Comparison of ENCODE assay signal across 17 cellular contexts in the genomic region with DNA sequence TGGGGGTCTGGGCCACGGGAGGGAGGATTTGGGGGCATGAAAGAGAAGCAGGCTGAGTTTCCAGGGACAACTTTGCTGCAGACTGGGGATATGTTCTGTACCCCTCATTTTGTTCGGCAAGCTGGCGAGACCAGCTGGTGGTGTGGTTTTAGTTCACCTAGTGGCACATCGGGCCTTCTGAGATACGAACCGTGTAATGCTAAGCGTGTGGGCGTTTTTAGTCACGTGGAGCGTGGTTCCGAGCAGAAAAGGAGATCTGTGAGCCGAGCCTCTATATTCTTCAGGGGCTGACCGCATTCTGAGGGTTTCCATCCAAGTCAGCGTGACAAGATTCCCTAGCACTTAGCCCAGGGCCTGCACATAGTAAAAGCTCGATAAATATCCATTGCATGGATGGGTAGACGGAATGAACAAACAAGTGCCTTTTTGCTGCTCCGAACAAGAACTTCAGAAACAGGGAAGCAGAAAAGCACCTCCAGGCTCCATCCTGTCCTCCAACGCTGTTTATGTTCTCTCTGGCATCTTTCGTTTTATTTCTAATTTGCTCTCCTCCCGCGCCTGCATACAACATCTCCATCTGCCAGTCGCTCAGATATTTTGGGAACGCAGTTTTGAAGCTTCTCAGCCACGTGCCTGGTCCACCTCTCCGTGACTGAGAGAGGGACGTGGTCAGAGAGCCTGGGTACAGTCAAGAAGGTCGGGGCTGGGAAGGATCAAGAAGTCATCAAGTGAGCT. TPM values are rescaled to one million over a fixed set of nuclear protein-coding genes. Genes with fewer than 3 reads are reported as not detected.
DNase-seq lines count a peak whose midpoint lies in the region; ATAC-seq and TF ChIP-seq lines count a peak whose summit lies in the region.
"Had no signal": no experiment of that assay in that cellular context is flagged by ENCODE, and none has a peak within 500 bp of the region (broad histone marks: within the 10 kb centered on the region; RNA-seq: fewer than 3 reads in every experiment).

No MANE protein-coding gene starts in this region.

- H3K9me3 Mint-ChIP-seq in activated B cell treated with CpG ODN at 0.5 μM for 24 hours (no peaks in the 10 kb centered on the region), memory B cell (no peaks in the 10 kb centered on the region)
- H3K9me3 Mint-ChIP-seq in activated naive CD4-positive, alpha-beta T cell treated with anti-CD3 and anti-CD28 coated beads for 36 hours: no peaks in the 10 kb centered on the region
- H3K9me3 Mint-ChIP-seq: CD8-positive, alpha-beta memory T cell had no signal

- H3K4me3 Mint-ChIP-seq in activated B cell treated with CpG ODN at 0.5 μM for 24 hours (peak overlapping the region; percentile 19), memory B cell (peak overlapping the region; percentile 19)
- no peak overlapping the region for H3K4me3 Mint-ChIP-seq in activated naive CD4-positive, alpha-beta T cell treated with anti-CD3 and anti-CD28 coated beads for 36 hours
- H3K4me3 Mint-ChIP-seq: CD8-positive, alpha-beta memory T cell had no signal

- H3K27ac Mint-ChIP-seq in activated B cell treated with CpG ODN at 0.5 μM for 24 hours (peak overlapping the region; percentile 56), memory B cell (no peak overlapping the region)
- H3K27ac Mint-ChIP-seq in activated naive CD4-positive, alpha-beta T cell treated with anti-CD3 and anti-CD28 coated beads for 36 hours: no peak overlapping the region
- H3K27ac Mint-ChIP-seq: CD8-positive, alpha-beta memory T cell had no signal

- H3K27me3 ChIP-seq in left ventricle myocardium inferior (ENCODE audit: low read depth): peaks cover 39% of the 10 kb centered on the region

- CTCF ChIA-PET in activated B cell treated with CpG ODN at 0.5 μM for 24 hours (lab: Charles Lee): no interaction called here
- CTCF ChIA-PET in activated naive CD4-positive, alpha-beta T cell treated with anti-CD3 and anti-CD28 coated beads for 36 hours (lab: Charles Lee): interaction anchor here (0.8 kb wide), 1 partner anchor 24 kb away, joined by 3 read pairs; no protein-coding TSS in a partner anchor

- no peak for TF ChIP-seq CTCF in left ventricle myocardium inferior (IDR thresholded peaks at IDR 0.05; ENCODE audit: borderline replicate concordance)
- TF ChIP-seq CTCF in activated B cell treated with CpG ODN at 0.5 μM for 24 hours (IDR thresholded peaks at IDR 0.05): no peak

- DNase-seq in left ventricle myocardium inferior (no peak), left cardiac atrium (no peak), activated B cell treated with CpG ODN at 0.5 μM for 24 hours (no peak), memory B cell (ENCODE audit: low spot score in 2 of 2) (peak in 1 of 2 donors; percentile 11), NCI-H128 (lab: John Stamatoyannopoulos, UW; ENCODE audit: unreplicated experiment) (no peak), KG1 (lab: John Stamatoyannopoulos, UW) (no peak)
- no peak for DNase-seq in activated naive CD4-positive, alpha-beta T cell treated with anti-CD3 and anti-CD28 coated beads for 36 hours
- DNase-seq: CD8-positive, alpha-beta memory T cell; DMS79; Karpas-422; MG63; NCI-H1092 treated with DMSO at 0.1 percent for 48 hours; NCI-H1694; NCI-H510A treated with DMSO at 0.1 percent for 48 hours; SIG-M5 had no signal

- H3K4me3 ChIP-seq in left ventricle myocardium inferior: peak overlapping the region; percentile 10
- H3K4me3 ChIP-seq: BLaER1 treated with 17β-estradiol and CSF1 and Interleukin-3, amounts not matched to agents 10 nM and 100 nM; MG63 had no signal

- H3K27ac ChIP-seq in left ventricle myocardium inferior (replicated peaks): peak overlapping the region; percentile 3
- H3K27ac ChIP-seq: BLaER1 treated with 17β-estradiol and CSF1 and Interleukin-3, amounts not matched to agents 10 nM and 100 nM had no signal

- no peaks in the 10 kb centered on the region for H3K27me3 Mint-ChIP-seq in activated B cell treated with CpG ODN at 0.5 μM for 24 hours
- peaks cover 4% of the 10 kb centered on the region for H3K27me3 Mint-ChIP-seq in memory B cell
- H3K27me3 Mint-ChIP-seq in activated naive CD4-positive, alpha-beta T cell treated with anti-CD3 and anti-CD28 coated beads for 36 hours (ENCODE audit: low read depth): peaks cover 9% of the 10 kb centered on the region

- ATAC-seq in left cardiac atrium (no peak), activated B cell treated with CpG ODN at 0.5 μM for 24 hours (ENCODE audit: low read depth) (peak; percentile 60), memory B cell (ENCODE audit: low read depth) (peak; percentile 88), HG02610 (IDR thresholded peaks at IDR 0.05; ENCODE audit: unreplicated experiment) (no peak)

- peaks cover 2% of the 10 kb centered on the region for H3K4me1 ChIP-seq in left ventricle myocardium inferior

- intact Hi-C loops in left ventricle myocardium inferior (cut with micrococcal nuclease): loop anchor here (10.0 kb wide), 1 partner anchor 89 kb away; no protein-coding TSS in a partner anchor
- intact Hi-C loops in left cardiac atrium (cut with DNase I): loop anchor here in 1 of 2 donors (10.0 kb wide), 1 partner anchor 79 kb away; no protein-coding TSS in a partner anchor
- intact Hi-C loops in activated B cell treated with CpG ODN at 0.5 μM for 24 hours (cut with micrococcal nuclease): no loop called here
- intact Hi-C loops in activated naive CD4-positive, alpha-beta T cell treated with anti-CD3 and anti-CD28 coated beads for 36 hours (cut with micrococcal nuclease): no loop called here

- no peaks in the 10 kb centered on the region for H3K36me3 ChIP-seq in left ventricle myocardium inferior
- H3K36me3 ChIP-seq: BLaER1 treated with 17β-estradiol and CSF1 and Interleukin-3, amounts not matched to agents 10 nM and 100 nM; MG63 had no signal

- no peaks in the 10 kb centered on the region for H3K9me3 ChIP-seq in left ventricle myocardium inferior (replicated peaks)
- H3K9me3 ChIP-seq: BLaER1 treated with 17β-estradiol and CSF1 and Interleukin-3, amounts not matched to agents 10 nM and 100 nM; MG63 had no signal

- POLR2A ChIA-PET in activated B cell treated with CpG ODN at 0.5 μM for 24 hours (lab: Charles Lee): no interaction called here

- peaks cover 39% of the 10 kb centered on the region for H3K4me1 Mint-ChIP-seq in activated B cell treated with CpG ODN at 0.5 μM for 24 hours
- peaks cover 11% of the 10 kb centered on the region for H3K4me1 Mint-ChIP-seq in memory B cell
- no peaks in the 10 kb centered on the region for H3K4me1 Mint-ChIP-seq in activated naive CD4-positive, alpha-beta T cell treated with anti-CD3 and anti-CD28 coated beads for 36 hours (ENCODE audit: low read depth)

- H3K36me3 Mint-ChIP-seq in activated B cell treated with CpG ODN at 0.5 μM for 24 hours (ENCODE audit: low read depth): peaks cover 6% of the 10 kb centered on the region
- H3K36me3 Mint-ChIP-seq in memory B cell: no peaks in the 10 kb centered on the region
- H3K36me3 Mint-ChIP-seq in activated naive CD4-positive, alpha-beta T cell treated with anti-CD3 and anti-CD28 coated beads for 36 hours (ENCODE audit: low read depth): no peaks in the 10 kb centered on the region
- H3K36me3 Mint-ChIP-seq: CD8-positive, alpha-beta memory T cell had no signal

RNA-seq across cellular contexts. Expression of gene SYT17, which starts 5.8 kb away (rescaled TPM):
- total RNA-seq in left ventricle myocardium inferior (0.49 TPM), left cardiac atrium (1 to 10 TPM in 1 of 2 donors, under 1 TPM in 1; 0.52 to 1.4 TPM), activated B cell treated with CpG ODN at 0.5 μM for 24 hours (21.2 and 25.4 TPM in 2 replicates)
- total RNA-seq in activated naive CD4-positive, alpha-beta T cell treated with anti-CD3 and anti-CD28 coated beads for 36 hours: not detected
- total RNA-seq: CD8-positive, alpha-beta memory T cell had no signal

Comparison
In these comparisons a context has a peak if more than half of its experiments do, and no peak if none do; other contexts are left out.
1. ATAC-seq: peak in activated B cell treated with CpG ODN at 0.5 μM for 24 hours (single experiment) and memory B cell (single experiment); none in left cardiac atrium (0 of 2) and HG02610 (single experiment).